In the genomic region with DNA sequence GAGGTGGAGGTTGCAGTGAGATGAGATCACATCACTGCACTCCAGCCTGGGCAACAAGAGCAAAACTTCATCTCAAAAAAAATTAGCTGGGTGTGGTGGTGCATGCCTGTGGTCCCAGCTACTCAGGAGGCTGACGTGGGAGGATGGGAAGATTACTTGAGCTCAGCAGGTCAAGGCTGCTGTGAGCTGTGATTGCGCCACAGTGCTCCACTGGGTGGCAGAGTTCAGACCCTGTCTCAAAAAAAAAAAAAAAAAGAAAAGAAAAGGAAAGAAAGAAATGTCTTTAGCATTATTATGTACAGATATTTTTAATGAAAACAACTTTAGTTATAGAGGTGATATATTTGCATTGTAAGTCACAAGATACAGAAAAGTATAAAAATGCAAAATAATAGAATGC, we compare ENCODE assay signal across 8 cellular contexts. TPM values are rescaled to one million over a fixed set of nuclear protein-coding genes. Genes with fewer than 3 reads are reported as not detected.
DNase-seq lines count a peak whose midpoint lies in the region; ATAC-seq and TF ChIP-seq lines count a peak whose summit lies in the region.
"Not testable (repeated sequence)": the region's sequence is repeated elsewhere in the genome, so short reads cannot be mapped to it uniquely, and the experiment has no call there.

No MANE protein-coding gene starts in this region.

- H3K27me3 ChIP-seq in mammary epithelial cell (ENCODE audit: insufficient read depth, low read length); heart right ventricle; osteoblast (ENCODE audit: insufficient read depth, low read length): not testable (repeated sequence)

- not testable (repeated sequence) for H3K4me1 ChIP-seq in mammary epithelial cell (ENCODE audit: insufficient read depth, low read length)
- H3K4me1 ChIP-seq in heart right ventricle, result peaks cover 3 to 59% (median 31%) of the 10 kb centered on the region in 9 donors
- peaks cover 28% of the 10 kb centered on the region for H3K4me1 ChIP-seq in osteoblast (ENCODE audit: insufficient read depth, low read length)

- in situ Hi-C loops in ACHN (cut with HindIII; ENCODE audit: low pct_ligation_motif_present, low pct_unique_long_range_greater_than_20kb, low sequenced_read_pairs); mammary epithelial cell (cut with MboI; ENCODE audit: low sequenced_read_pairs in 2 of 2): not testable (repeated sequence)

- dilution Hi-C loops in mammary epithelial cell (cut with HindIII; ENCODE audit: low sequenced_read_pairs), result not testable (repeated sequence)

- H3K9me3 ChIP-seq in KOPT-K1 (ENCODE audit: insufficient read depth, low read length, poor library complexity, severe bottlenecking); mammary epithelial cell (replicated peaks; ENCODE audit: insufficient read depth, low read length); heart right ventricle; osteoblast (ENCODE audit: low read depth, low read length): not testable (repeated sequence)

- TF ChIP-seq CTCF in GM12873 (IDR thresholded peaks at IDR 0.05; ENCODE audit: insufficient read depth, low read depth, low read length, missing control alignments) (peak; percentile 49), mammary epithelial cell (conservative IDR thresholded peaks at IDR 0.05 in 1 of 2, IDR thresholded peaks at IDR 0.05 in 1 of 2; ENCODE audit: extremely low read depth in 1 of 2, insufficient read depth in 1 of 2, low read depth in 1 of 2, low read length in 2 of 2) (peak in 1 of 2 donors; percentile 22), heart right ventricle (IDR thresholded peaks at IDR 0.05) (peak in 7 of 9 donors; percentile 15 to 46 (median 30)), osteoblast (IDR thresholded peaks at IDR 0.05; ENCODE audit: extremely low read depth, low read depth, low read length) (peak; percentile 29)

- H3K4me3 ChIP-seq in mammary epithelial cell (replicated peaks in 1 of 3; ENCODE audit: insufficient read depth in 1 of 3, low read depth in 2 of 3, low read length in 3 of 3); heart right ventricle; osteoblast (ENCODE audit: insufficient read depth, low read length): not testable (repeated sequence)

- H3K27ac ChIP-seq in KOPT-K1 (ENCODE audit: low read depth, low read length, poor library complexity, severe bottlenecking) (peak overlapping the region; percentile 97), heart right ventricle (peak overlapping the region in 2 of 10 donors; percentile 71 to 88)
- H3K27ac ChIP-seq in mammary epithelial cell (ENCODE audit: insufficient read depth, low read depth, low read length); osteoblast (ENCODE audit: low read depth, low read length): not testable (repeated sequence)

- WGBS in mammary epithelial cell (ENCODE audit: low coverage, missing lambda C conversion rate), result no CpG with 5 or more reads among the region's 2 CpGs
- WGBS in heart right ventricle, 2 donors, result 69 to 83% methylated on average over 2 of the region's 2 CpGs

- peak; percentile 58 for DNase-seq in ACHN
- peak; percentile 55 for DNase-seq in RKO (ENCODE audit: low spot score)
- peak; percentile 13 to 17 for DNase-seq in activated CD4-positive, alpha-beta T cell treated with anti-CD3 and anti-CD28 coated beads, Interleukin-2, amount 50 U/mL, for 4 hours
- peak; percentile 50 for DNase-seq in mammary epithelial cell
- DNase-seq in heart right ventricle, result peak in 1 of 2 donors; percentile 32
- DNase-seq in osteoblast (ENCODE audit: insufficient read length, low spot score, missing footprints), result not testable (repeated sequence)

- not testable (repeated sequence) for H4K20me1 ChIP-seq in mammary epithelial cell (ENCODE audit: insufficient read depth, low read length)
- peaks cover 12% of the 10 kb centered on the region for H4K20me1 ChIP-seq in osteoblast (ENCODE audit: insufficient read depth, low read length)

- peak in 4 of 8 donors; percentile 40 to 63 (median 51) for ATAC-seq in heart right ventricle

- CTCF ChIA-PET in mammary epithelial cell (lab: Charles Lee; ENCODE audit: low non-redundant PET), result not testable (repeated sequence)

- H2AFZ ChIP-seq in mammary epithelial cell (ENCODE audit: low read depth, low read length); osteoblast (ENCODE audit: low read length): not testable (repeated sequence)

- H3K4me2 ChIP-seq in mammary epithelial cell (ENCODE audit: insufficient read depth, low read depth, low read length); osteoblast (ENCODE audit: insufficient read depth, low read length): not testable (repeated sequence)

- not testable (repeated sequence) for H3K9ac ChIP-seq in mammary epithelial cell (ENCODE audit: insufficient read depth, low read length)

- H3K36me3 ChIP-seq in KOPT-K1 (ENCODE audit: insufficient read depth, low read length); mammary epithelial cell (ENCODE audit: insufficient read depth, low read length); heart right ventricle; osteoblast (ENCODE audit: insufficient read depth, low read length): not testable (repeated sequence)

- intact Hi-C loops in mammary epithelial cell (cut with micrococcal nuclease); heart right ventricle (cut with DNase I): not testable (repeated sequence)

- H3K79me2 ChIP-seq in mammary epithelial cell (ENCODE audit: insufficient read depth, low read length) (peaks cover 26% of the 10 kb centered on the region), osteoblast (ENCODE audit: insufficient read depth, low read length) (peaks cover 74% of the 10 kb centered on the region)

- BruUV-seq in mammary epithelial cell (replicated peaks; lab: Mats Ljungman, UMichigan), result not testable (repeated sequence)

RNA-seq across cellular contexts. Expression of a gene that starts 14.2 kb away (rescaled TPM):
- total RNA-seq in mammary epithelial cell, result 10 to 100 TPM; 36.2 to 40.1 TPM
- polyA plus RNA-seq in mammary epithelial cell, result 7.0 TPM
- polyA minus RNA-seq in mammary epithelial cell, result 12.6 TPM
- 10 to 100 TPM; 13.2 to 28.7 (median 21.7) TPM for total RNA-seq in heart right ventricle
- 10 to 100 TPM; 13.5 to 24.0 TPM for polyA plus RNA-seq in heart right ventricle
- total RNA-seq in osteoblast, result 82.5 and 90.2 TPM in 2 replicates

RNA-seq across cellular contexts. Expression of a gene that starts 47.6 kb away (rescaled TPM):
- total RNA-seq in mammary epithelial cell (10 to 100 TPM; 14.3 to 40.0 TPM), heart right ventricle (10 to 100 TPM; 13.9 to 20.4 (median 18.5) TPM), osteoblast (14.5 and 15.0 TPM in 2 replicates)
- polyA plus RNA-seq in mammary epithelial cell (18.2 TPM), heart right ventricle (10 to 100 TPM; 12.9 to 16.0 TPM)
- 14.3 TPM for polyA minus RNA-seq in mammary epithelial cell
